Comparison of ENCODE assay signal across 24 cellular contexts in genomic region chr1:87452648-87453047, GRCh38.
DNase-seq lines count a peak whose midpoint lies in the region; ATAC-seq, FAIRE-seq and TF ChIP-seq lines count a peak whose summit lies in the region.
"Had no signal": no experiment of that assay in that cellular context is flagged by ENCODE, and none has a peak within 500 bp of the region (broad histone marks: within the 10 kb centered on the region; RNA-seq: fewer than 3 reads in every experiment).

No MANE protein-coding gene starts in this region.

- H3K4me1 ChIP-seq in GM12878 (ENCODE audit: control insufficient read depth, insufficient read depth, low read length) = peaks cover 19% of the 10 kb centered on the region
- H3K4me1 ChIP-seq: A549 had no signal

- H2AFZ ChIP-seq in SU-DHL-6 (ENCODE audit: low read depth, low read length, severe bottlenecking) = no peak overlapping the region
- no peak overlapping the region for H2AFZ ChIP-seq in GM12878 (ENCODE audit: control insufficient read depth, low read depth, low read length)
- H2AFZ ChIP-seq: GM23248 had no signal

- DNase-seq in NOMO-1 treated with DMSO at 0.1 percent for 48 hours (lab: John Stamatoyannopoulos, UW; ENCODE audit: unreplicated experiment) (peak; percentile 3), NOMO-1 treated with dmso at 0.1 percent for 144 hours (lab: John Stamatoyannopoulos, UW; ENCODE audit: unreplicated experiment) (no peak), GM12891 (ENCODE audit: insufficient read length, low spot score) (no peak), GM12878 (ENCODE audit: low read depth, low spot score) (no peak), NCI-H82 treated with DMSO at 0.1 percent for 48 hours (lab: John Stamatoyannopoulos, UW; ENCODE audit: unreplicated experiment) (no peak), HuH-7.5 (ENCODE audit: low spot score) (no peak)
- no peak for DNase-seq in activated CD8-positive, alpha-beta memory T cell treated with anti-CD3 and anti-CD28 coated beads for 24 hours
- DNase-seq: 8988T; ACHN; AML-193; BE2C; Calu3; CD4-positive, alpha-beta T cell; COR-L47; DMS53; DMS79 treated with DMSO at 0.1 percent for 48 hours; GF-D8; GM23248; H9 had no signal

- H3K4me2 ChIP-seq in SU-DHL-6 (ENCODE audit: low read depth, low read length, poor library complexity, severe bottlenecking) (peak overlapping the region; percentile 85), GM12878 (ENCODE audit: control insufficient read depth, insufficient read depth) (no peak overlapping the region)
- H3K4me2 ChIP-seq: A549 had no signal

- SMC1A ChIA-PET in GM12878 (lab: Charles Lee; ENCODE audit: uncharacterized antibody, unreplicated experiment) = interaction anchor here (1.0 to 3.2 kb wide), 8 partner anchors 8 to 122 kb away, joined by 3 to 17 read pairs (median 5); no protein-coding TSS in a partner anchor

- H3K9ac ChIP-seq in SU-DHL-6 (ENCODE audit: low read length) (peak overlapping the region; percentile 69), GM12878 (ENCODE audit: control insufficient read depth, insufficient read depth, low read length) (no peak overlapping the region)
- H3K9ac ChIP-seq: BLaER1 treated with 17β-estradiol and CSF1 and Interleukin-3, amounts not matched to agents 10 nM and 100 nM; GM23248 had no signal

- no peaks in the 10 kb centered on the region for H4K20me1 ChIP-seq in SU-DHL-6 (ENCODE audit: low read depth, low read length)
- H4K20me1 ChIP-seq in GM12878 (ENCODE audit: control insufficient read depth, insufficient read depth) = no peaks in the 10 kb centered on the region
- H4K20me1 ChIP-seq: BLaER1 treated with 17β-estradiol and CSF1 and Interleukin-3, amounts not matched to agents 10 nM and 100 nM had no signal

- H3K4me3 ChIP-seq in SU-DHL-6 (ENCODE audit: insufficient read depth, low read length, poor library complexity, severe bottlenecking) (no peak overlapping the region), GM12878 (no peak overlapping the region)
- H3K4me3 ChIP-seq: A549; BLaER1 treated with 17β-estradiol and CSF1 and Interleukin-3, amounts not matched to agents 10 nM and 100 nM; GM23248 had no signal

- peaks cover 43% of the 10 kb centered on the region for H3F3A ChIP-seq in SU-DHL-6 (ENCODE audit: insufficient read depth)

- no peak for ATAC-seq in GM12878
- ATAC-seq: A549, HCT116 had no signal

- intact Hi-C loops in GM12878 (cut with micrococcal nuclease; ENCODE audit: unreplicated experiment) = no loop called here

- no peak for TF ChIP-seq CTCF in SU-DHL-6 (IDR thresholded peaks at IDR 0.05; ENCODE audit: insufficient read depth, low read length, poor library complexity, severe bottlenecking)
- TF ChIP-seq CTCF in GM12878 (IDR thresholded peaks at IDR 0.05 in 2 of 3, conservative IDR thresholded peaks at IDR 0.05 in 1 of 3; ENCODE audit: control insufficient read depth in 2 of 3, extremely low read depth in 1 of 3, insufficient read depth in 1 of 3, low read depth in 3 of 3, low read length in 3 of 3) = no peak

- H3K9me2 ChIP-seq in SU-DHL-6 (replicated peaks; ENCODE audit: insufficient read depth, low read length) = no peaks in the 10 kb centered on the region

- CTCF ChIA-PET in GM12878 (lab: Yijun Ruan, JAX) = interaction anchor here (1.3 to 3.7 kb wide), 6 partner anchors 11 to 160 kb away, joined by 3 to 19 read pairs (median 5); no protein-coding TSS in a partner anchor

- H3K27ac ChIP-seq in SU-DHL-6 (ENCODE audit: low read depth, low read length) = peak overlapping the region; percentile 99
- H3K27ac ChIP-seq in GM12878 (ENCODE audit: control insufficient read depth, insufficient read depth) = no peak overlapping the region
- H3K27ac ChIP-seq: A549; BLaER1 treated with 17β-estradiol and CSF1 and Interleukin-3, amounts not matched to agents 10 nM and 100 nM; GM23248 had no signal

- TF ChIP-seq POLR2A in GM12891 (IDR thresholded peaks at IDR 0.05; ENCODE audit: low read depth, low read length) = no peak
- TF ChIP-seq POLR2A in GM12878 (IDR thresholded peaks at IDR 0.05; ENCODE audit: low read depth, low read length) = no peak

- no TSS peak for BruUV-seq in GM12878 (replicated peaks; lab: Mats Ljungman, UMichigan)

- no peaks in the 10 kb centered on the region for H3K36me3 ChIP-seq in SU-DHL-6 (ENCODE audit: low read length)
- no peaks in the 10 kb centered on the region for H3K36me3 ChIP-seq in GM12878 (ENCODE audit: control insufficient read depth in 2 of 2, insufficient read depth in 2 of 2, low read length in 1 of 2)
- H3K36me3 ChIP-seq: BE2C; BLaER1 treated with 17β-estradiol and CSF1 and Interleukin-3, amounts not matched to agents 10 nM and 100 nM had no signal

- in situ Hi-C loops in GM12878 (cut with MboI) = loop anchor here (5.0 kb wide), 1 partner anchor 120 kb away; no protein-coding TSS in a partner anchor

- H3K9me3 ChIP-seq in SU-DHL-6 (ENCODE audit: insufficient read depth, low read length) (peaks cover 9% of the 10 kb centered on the region; the same call in 1 of the 2 replicates), GM12878 (replicated peaks; ENCODE audit: control insufficient read depth, insufficient read depth, low read length) (no peaks in the 10 kb centered on the region; the same call in 1 of the 3 replicates)
- H3K9me3 ChIP-seq: A549, BE2C had no signal

- RAD21 ChIA-PET in GM12878 (lab: Charles Lee; ENCODE audit: unreplicated experiment) = interaction anchor here (1.4 to 4.1 kb wide), 3 partner anchors 12 to 127 kb away, joined by 4 to 55 read pairs (median 5); no protein-coding TSS in a partner anchor

- H3K79me2 ChIP-seq in SU-DHL-6 (ENCODE audit: insufficient read depth, low read length) (no peaks in the 10 kb centered on the region), GM12878 (ENCODE audit: control insufficient read depth, insufficient read depth, low read length) (no peaks in the 10 kb centered on the region)

- no peak for FAIRE-seq in GM12891 (lab: Jason Lieb, UNC)
- no peak for FAIRE-seq in GM12878 (lab: Jason Lieb, UNC)
- FAIRE-seq: A549, GM19239 had no signal

- no peak for TF ChIP-seq RAD21 in GM12878 (IDR thresholded peaks at IDR 0.05; ENCODE audit: insufficient read depth, low read depth, low read length)

- POLR2A ChIA-PET in GM12878 (lab: Charles Lee) = no interaction called here

- H3K27me3 ChIP-seq in SU-DHL-6 (ENCODE audit: low read length) = no peaks in the 10 kb centered on the region
- no peaks in the 10 kb centered on the region for H3K27me3 ChIP-seq in GM12878 (replicated peaks in 1 of 2; ENCODE audit: control insufficient read depth in 2 of 2, insufficient read depth in 2 of 2, low read length in 1 of 2)
- H3K27me3 ChIP-seq: BE2C; BLaER1 treated with 17β-estradiol and CSF1 and Interleukin-3, amounts not matched to agents 10 nM and 100 nM had no signal

- no peak for TF ChIP-seq EP300 in GM12878 (IDR thresholded peaks at IDR 0.05; ENCODE audit: borderline replicate concordance in 1 of 2, control insufficient read depth in 1 of 2, low read depth in 2 of 2, low read length in 2 of 2)

TF ChIP-seq in GM12891, 5 proteins besides CTCF, POLR2A, EP300 and RAD21:
- TF ChIP-seq POLR2AphosphoS5 (IDR thresholded peaks at IDR 0.05; ENCODE audit: low read depth, low read length) (no peak), POU2F2 (IDR thresholded peaks at IDR 0.05; ENCODE audit: low read depth, low read length) (no peak), SPI1 (IDR thresholded peaks at IDR 0.05; ENCODE audit: low read depth, low read length) (peak; percentile 32; the same call in 1 of the 2 replicates), PAX5 (IDR thresholded peaks at IDR 0.05; ENCODE audit: insufficient read depth, low read length, severe bottlenecking) (no peak), TAF1 (IDR thresholded peaks at IDR 0.05; ENCODE audit: low read depth, low read length) (no peak)
TF ChIP-seq in GM12891: peak in this region for 1.

TF ChIP-seq in GM12878, 131 proteins besides CTCF, POLR2A, EP300 and RAD21:
- TF ChIP-seq ZNF207 (IDR thresholded peaks at IDR 0.05; ENCODE audit: borderline replicate concordance) (no peak), SPI1 (IDR thresholded peaks at IDR 0.05; ENCODE audit: borderline replicate concordance, insufficient read depth, low read depth, low read length) (peak; percentile 38; the same call in 1 of the 2 replicates)
TF ChIP-seq in GM12878: peak in this region for 1.
